ENCODE assay signal across 10 cellular contexts in genomic region chr1:8496473-8496872, GRCh38.
DNase-seq lines count a peak whose midpoint lies in the region; ATAC-seq and TF ChIP-seq lines count a peak whose summit lies in the region.
"Had no signal": no experiment of that assay in that cellular context is flagged by ENCODE, and none has a peak within 500 bp of the region (broad histone marks: within the 10 kb centered on the region; RNA-seq: fewer than 3 reads in every experiment).

No MANE protein-coding gene starts in this region.

- no peaks in the 10 kb centered on the region for H3K9me3 ChIP-seq in Caco-2

- no peak for DNase-seq in stimulated activated effector memory CD8-positive, alpha-beta T cell treated with anti-CD3 and anti-CD28 coated beads, Interleukin-12 subunit alpha, Interleukin-12 subunit beta, amount 100 ng/mL, for 72 hours (ENCODE audit: low spot score in 2 of 2)
- no peak for DNase-seq in KG1 (lab: John Stamatoyannopoulos, UW)
- DNase-seq in mucosa of gallbladder (ENCODE audit: low spot score) = no peak
- DNase-seq in Caco-2 = no peak
- DNase-seq: cortex of kidney had no signal

- no peaks in the 10 kb centered on the region for H3K9me3 Mint-ChIP-seq in activated naive CD8-positive, alpha-beta T cell (ENCODE audit: low read depth)
- no peaks in the 10 kb centered on the region for H3K9me3 Mint-ChIP-seq in stimulated activated effector memory CD8-positive, alpha-beta T cell treated with anti-CD3 and anti-CD28 coated beads, Interleukin-12 subunit alpha, Interleukin-12 subunit beta, amount 100 ng/mL, for 72 hours
- no peaks in the 10 kb centered on the region for H3K9me3 Mint-ChIP-seq in Caco-2 (ENCODE audit: unreplicated experiment)

- no TSS peak for BruUV-seq in Caco-2 (replicated peaks; lab: Mats Ljungman, UMichigan)

- no peaks in the 10 kb centered on the region; the same call in 1 of the 2 replicates for H3K36me3 ChIP-seq in Caco-2 (ENCODE audit: control insufficient read depth, insufficient read depth, low read length)

- H3K27me3 ChIP-seq in Caco-2 (replicated peaks; ENCODE audit: control insufficient read depth, insufficient read depth, low read length) = no peaks in the 10 kb centered on the region

- TF ChIP-seq CTCF in Caco-2 (IDR thresholded peaks at IDR 0.05; ENCODE audit: insufficient read depth in 1 of 2, low read depth in 1 of 2, low read length in 1 of 2, severe bottlenecking in 1 of 2, unreplicated experiment in 1 of 2) = no peak

- POLR2A ChIA-PET in Caco-2 (lab: Charles Lee) = no interaction called here

- H3K4me1 Mint-ChIP-seq in activated naive CD8-positive, alpha-beta T cell (ENCODE audit: low read depth) = peaks cover 28% of the 10 kb centered on the region
- H3K4me1 Mint-ChIP-seq in stimulated activated effector memory CD8-positive, alpha-beta T cell treated with anti-CD3 and anti-CD28 coated beads, Interleukin-12 subunit alpha, Interleukin-12 subunit beta, amount 100 ng/mL, for 72 hours = peaks cover 22% of the 10 kb centered on the region
- H3K4me1 Mint-ChIP-seq in Caco-2 (ENCODE audit: low read depth, unreplicated experiment) = no peaks in the 10 kb centered on the region

- intact Hi-C loops in Caco-2 (cut with micrococcal nuclease; ENCODE audit: unreplicated experiment) = no loop called here

- peak overlapping the region; percentile 15 for H3K4me3 Mint-ChIP-seq in activated naive CD8-positive, alpha-beta T cell
- H3K4me3 Mint-ChIP-seq in stimulated activated effector memory CD8-positive, alpha-beta T cell treated with anti-CD3 and anti-CD28 coated beads, Interleukin-12 subunit alpha, Interleukin-12 subunit beta, amount 100 ng/mL, for 72 hours = peak overlapping the region; percentile 37
- no peak overlapping the region for H3K4me3 Mint-ChIP-seq in Caco-2 (ENCODE audit: unreplicated experiment)
- H3K4me3 Mint-ChIP-seq: nephron had no signal

- peaks cover 25% of the 10 kb centered on the region for H3K36me3 Mint-ChIP-seq in activated naive CD8-positive, alpha-beta T cell
- H3K36me3 Mint-ChIP-seq in stimulated activated effector memory CD8-positive, alpha-beta T cell treated with anti-CD3 and anti-CD28 coated beads, Interleukin-12 subunit alpha, Interleukin-12 subunit beta, amount 100 ng/mL, for 72 hours = peaks cover 50% of the 10 kb centered on the region
- H3K36me3 Mint-ChIP-seq in Caco-2 (ENCODE audit: insufficient read depth, unreplicated experiment) = peaks cover 56% of the 10 kb centered on the region

- H3K27ac Mint-ChIP-seq in activated naive CD8-positive, alpha-beta T cell = peak overlapping the region; percentile 87
- H3K27ac Mint-ChIP-seq in stimulated activated effector memory CD8-positive, alpha-beta T cell treated with anti-CD3 and anti-CD28 coated beads, Interleukin-12 subunit alpha, Interleukin-12 subunit beta, amount 100 ng/mL, for 72 hours = peak overlapping the region; percentile 88
- no peak overlapping the region for H3K27ac Mint-ChIP-seq in Caco-2 (ENCODE audit: unreplicated experiment)

- CTCF ChIA-PET in Caco-2 (lab: Charles Lee) = no interaction called here

- ATAC-seq in GM18520 (IDR thresholded peaks at IDR 0.05; ENCODE audit: unreplicated experiment) (peak; percentile 45), HG02852 (IDR thresholded peaks at IDR 0.05; ENCODE audit: unreplicated experiment) (peak; percentile 45)
- ATAC-seq in stimulated activated effector memory CD8-positive, alpha-beta T cell treated with anti-CD3 and anti-CD28 coated beads, Interleukin-12 subunit alpha, Interleukin-12 subunit beta, amount 100 ng/mL, for 72 hours = peak; percentile 63

- no peak overlapping the region for H3K4me3 ChIP-seq in Caco-2 (ENCODE audit: low read depth, low read length)
- H3K4me3 ChIP-seq: PC-9 had no signal

- no peaks in the 10 kb centered on the region for H3K27me3 Mint-ChIP-seq in activated naive CD8-positive, alpha-beta T cell
- no peaks in the 10 kb centered on the region for H3K27me3 Mint-ChIP-seq in Caco-2 (ENCODE audit: insufficient read depth, unreplicated experiment)

- peaks cover 3% of the 10 kb centered on the region; the same call in 1 of the 2 replicates for H3K4me1 ChIP-seq in Caco-2
